Comparison of ENCODE assay signal across 28 cellular contexts in the genomic region with DNA sequence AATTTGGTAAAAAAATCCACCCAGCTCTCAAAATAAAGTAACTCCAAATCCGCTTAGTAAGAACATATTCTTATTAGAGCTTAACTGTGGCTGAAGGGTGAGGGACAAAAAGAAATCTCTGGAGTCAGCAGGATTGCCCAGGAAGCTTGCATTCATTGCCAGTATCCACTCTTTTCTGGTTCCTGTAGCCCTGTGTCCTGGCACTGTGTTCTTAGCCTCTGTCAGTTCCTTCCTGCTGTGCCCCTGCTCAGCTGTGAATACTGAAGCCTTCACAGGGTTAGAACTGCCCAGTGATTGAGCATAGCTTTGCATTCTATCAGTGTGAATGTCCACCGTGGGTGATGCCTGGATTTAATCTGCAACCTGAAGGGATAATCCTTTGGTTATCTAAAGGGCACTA.
A peak's percentile ranks its signal among the peaks of the same experiment; 100 is the strongest.
DNase-seq lines count a peak whose midpoint lies in the region; ATAC-seq and TF ChIP-seq lines count a peak whose summit lies in the region.
"Had no signal": no experiment of that assay in that cellular context is flagged by ENCODE, and none has a peak within 500 bp of the region (broad histone marks: within the 10 kb centered on the region; RNA-seq: fewer than 3 reads in every experiment).

No MANE protein-coding gene starts in this region.

- intact Hi-C loops in MCF 10A (cut with micrococcal nuclease) = no loop called here
- intact Hi-C loops in breast epithelium (cut with DNase I; ENCODE audit: low total_unique reads) = no loop called here
- intact Hi-C loops in left ventricle myocardium superior (cut with micrococcal nuclease) = no loop called here

- H3K4me1 Mint-ChIP-seq in MCF 10A (ENCODE audit: insufficient read depth, unreplicated experiment) (peaks cover 25% of the 10 kb centered on the region), brain (peaks cover 22% of the 10 kb centered on the region)
- H3K4me1 Mint-ChIP-seq: nephron; stimulated activated naive CD8-positive, alpha-beta T cell treated with anti-CD3 and anti-CD28 coated beads, Interleukin-15, amount 100 ng/mL, for 72 hours had no signal

- ATAC-seq in left ventricle myocardium superior (peak; percentile 52), HG03280 (IDR thresholded peaks at IDR 0.05; ENCODE audit: unreplicated experiment) (no peak)
- ATAC-seq: activated T-helper 17 cell treated with anti-CD3 and anti-CD28 coated beads, Interleukin-2, amount 50 U/mL, for 72 hours; CD8-positive, alpha-beta T cell; stimulated activated naive CD8-positive, alpha-beta T cell treated with anti-CD3 and anti-CD28 coated beads, Interleukin-15, amount 100 ng/mL, for 72 hours had no signal

- H3K27me3 ChIP-seq in breast epithelium = no peaks in the 10 kb centered on the region
- H3K27me3 ChIP-seq in osteoblast (ENCODE audit: insufficient read depth, low read length) = no peaks in the 10 kb centered on the region
- H3K27me3 ChIP-seq: pancreas had no signal

- H3K27ac ChIP-seq in breast epithelium (no peak overlapping the region), osteoblast (ENCODE audit: low read depth, low read length) (no peak overlapping the region)
- H3K27ac ChIP-seq: pancreas had no signal

- BruUV-seq in MCF 10A (replicated peaks; lab: Mats Ljungman, UMichigan) = no TSS peak

- CTCF ChIA-PET in MCF 10A (lab: Yijun Ruan, JAX) = interaction anchor here (0.6 to 2.0 kb wide), 5 partner anchors 14 to 145 kb away, joined by 3 to 12 read pairs (median 4); no protein-coding TSS in a partner anchor

- H3K27me3 Mint-ChIP-seq in MCF 10A (ENCODE audit: insufficient read depth, unreplicated experiment) (no peaks in the 10 kb centered on the region), brain (no peaks in the 10 kb centered on the region)
- H3K27me3 Mint-ChIP-seq: activated CD4-positive, alpha-beta memory T cell treated with anti-CD3 and anti-CD28 coated beads for 36 hours had no signal

- H3K36me3 Mint-ChIP-seq in MCF 10A (ENCODE audit: insufficient read depth, unreplicated experiment) (no peaks in the 10 kb centered on the region), brain (no peaks in the 10 kb centered on the region)
- H3K36me3 Mint-ChIP-seq: activated CD4-positive, alpha-beta memory T cell treated with anti-CD3 and anti-CD28 coated beads for 36 hours; CD8-positive, alpha-beta T cell had no signal

- no peak overlapping the region for H2AFZ ChIP-seq in osteoblast (ENCODE audit: low read length)

- H3K4me3 ChIP-seq in breast epithelium (no peak overlapping the region), retinal pigment epithelial cell (ENCODE audit: low read length) (no peak overlapping the region), osteoblast (ENCODE audit: insufficient read depth, low read length) (no peak overlapping the region)
- H3K4me3 ChIP-seq: mucosa of descending colon, pancreas had no signal

- DNase-seq in MCF 10A (ENCODE audit: unreplicated experiment) (no peak), breast epithelium (ENCODE audit: low spot score in 2 of 2) (no peak), left ventricle myocardium superior (no peak), retinal pigment epithelial cell (ENCODE audit: low read depth) (peak; percentile 70), osteoblast (ENCODE audit: insufficient read length, low spot score, missing footprints) (no peak), T-helper 1 cell (no peak)
- DNase-seq: 8988T; activated CD4-positive, alpha-beta memory T cell treated with anti-CD3 and anti-CD28 coated beads for 36 hours; activated CD4-positive, CD25-positive, alpha-beta regulatory T cell treated with anti-CD3 and anti-CD28 coated beads, Interleukin-2, amount 50 U/mL, for 72 hours; activated CD8-positive, alpha-beta memory T cell treated with anti-CD3 and anti-CD28 coated beads, Interleukin-2, amount 50 U/mL, for 4 hours; activated naive CD4-positive, alpha-beta T cell treated with anti-CD3 and anti-CD28 coated beads, Interleukin-2, amount 50 U/mL, for 16 hours; AML-193; CD8-positive, alpha-beta T cell; cortex of kidney; H7; islet precursor cell; KBM-7; MM.1S; mucosa of descending colon; NCI-H2081 treated with DMSO at 0.1 percent for 48 hours; NCI-H226; pancreas; stimulated activated naive CD8-positive, alpha-beta T cell treated with anti-CD3 and anti-CD28 coated beads, Interleukin-15, amount 100 ng/mL, for 72 hours had no signal

- no peak for TF ChIP-seq POLR2A in breast epithelium (IDR thresholded peaks at IDR 0.05)

- H3K4me3 Mint-ChIP-seq in MCF 10A (ENCODE audit: unreplicated experiment) (no peak overlapping the region), brain (no peak overlapping the region)
- H3K4me3 Mint-ChIP-seq: activated CD4-positive, alpha-beta memory T cell treated with anti-CD3 and anti-CD28 coated beads for 36 hours; activated T-helper 17 cell treated with anti-CD3 and anti-CD28 coated beads, Interleukin-2, amount 50 U/mL, for 72 hours; CD8-positive, alpha-beta T cell; nephron; stimulated activated naive CD8-positive, alpha-beta T cell treated with anti-CD3 and anti-CD28 coated beads, Interleukin-15, amount 100 ng/mL, for 72 hours; T-helper 1 cell treated with Interleukin-12 subunit alpha and Interleukin-12 subunit beta and Interleukin-4 antibody, amounts not matched to agents 30 μg/mL and 1 μg/mL, for 36 hours had no signal

- H3K9me3 Mint-ChIP-seq in MCF 10A (ENCODE audit: unreplicated experiment) (no peaks in the 10 kb centered on the region), brain (peaks cover 0 to 3% (median 0%) of the 10 kb centered on the region in 5 experiments)
- H3K9me3 Mint-ChIP-seq: activated CD4-positive, alpha-beta memory T cell treated with anti-CD3 and anti-CD28 coated beads for 36 hours; activated T-helper 17 cell treated with anti-CD3 and anti-CD28 coated beads, Interleukin-2, amount 50 U/mL, for 72 hours; CD8-positive, alpha-beta T cell; stimulated activated naive CD8-positive, alpha-beta T cell treated with anti-CD3 and anti-CD28 coated beads, Interleukin-15, amount 100 ng/mL, for 72 hours; T-helper 1 cell treated with Interleukin-12 subunit alpha and Interleukin-12 subunit beta and Interleukin-4 antibody, amounts not matched to agents 30 μg/mL and 1 μg/mL, for 36 hours had no signal

- H3K27ac Mint-ChIP-seq in MCF 10A (ENCODE audit: low read depth, unreplicated experiment) (peak overlapping the region; percentile 29), brain (peak overlapping the region in 3 of 5 experiments; percentile 13 to 68 (median 59))
- H3K27ac Mint-ChIP-seq: activated CD4-positive, alpha-beta memory T cell treated with anti-CD3 and anti-CD28 coated beads for 36 hours; activated T-helper 17 cell treated with anti-CD3 and anti-CD28 coated beads, Interleukin-2, amount 50 U/mL, for 72 hours; CD8-positive, alpha-beta T cell; nephron; stimulated activated naive CD8-positive, alpha-beta T cell treated with anti-CD3 and anti-CD28 coated beads, Interleukin-15, amount 100 ng/mL, for 72 hours; T-helper 1 cell treated with Interleukin-12 subunit alpha and Interleukin-12 subunit beta and Interleukin-4 antibody, amounts not matched to agents 30 μg/mL and 1 μg/mL, for 36 hours had no signal

- no peaks in the 10 kb centered on the region for H3K4me1 ChIP-seq in breast epithelium
- peaks cover 23% of the 10 kb centered on the region for H3K4me1 ChIP-seq in osteoblast (ENCODE audit: insufficient read depth, low read length)
- H3K4me1 ChIP-seq: pancreas had no signal

- H3K36me3 ChIP-seq in breast epithelium (no peaks in the 10 kb centered on the region), osteoblast (ENCODE audit: insufficient read depth, low read length) (no peaks in the 10 kb centered on the region)
- H3K36me3 ChIP-seq: pancreas had no signal

- H3K79me2 ChIP-seq in osteoblast (ENCODE audit: insufficient read depth, low read length) = no peaks in the 10 kb centered on the region

- no peak for TF ChIP-seq CTCF in MCF 10A (IDR thresholded peaks at IDR 0.05; ENCODE audit: unreplicated experiment)
- no peak for TF ChIP-seq CTCF in breast epithelium (IDR thresholded peaks at IDR 0.05)
- TF ChIP-seq CTCF in brain (conservative IDR thresholded peaks at IDR 0.05) = no peak
- no peak for TF ChIP-seq CTCF in retinal pigment epithelial cell (conservative IDR thresholded peaks at IDR 0.05; ENCODE audit: low read depth, low read length)
- TF ChIP-seq CTCF in osteoblast (IDR thresholded peaks at IDR 0.05; ENCODE audit: extremely low read depth, low read depth, low read length) = no peak

- no peaks in the 10 kb centered on the region for H4K20me1 ChIP-seq in osteoblast (ENCODE audit: insufficient read depth, low read length)

- POLR2A ChIA-PET in MCF 10A (lab: Yijun Ruan, JAX) = interaction anchor here (0.6 to 1.2 kb wide), 6 partner anchors 10 to 121 kb away, joined by 3 to 5 read pairs (median 4); no protein-coding TSS in a partner anchor

- no peak overlapping the region for H3K4me2 ChIP-seq in osteoblast (ENCODE audit: insufficient read depth, low read length)

- H3K9me3 ChIP-seq in breast epithelium = no peaks in the 10 kb centered on the region
- no peaks in the 10 kb centered on the region for H3K9me3 ChIP-seq in osteoblast (ENCODE audit: low read depth, low read length)
- H3K9me3 ChIP-seq: mucosa of descending colon, pancreas had no signal
